ENCODE assay signal across 31 cellular contexts in the genomic region with DNA sequence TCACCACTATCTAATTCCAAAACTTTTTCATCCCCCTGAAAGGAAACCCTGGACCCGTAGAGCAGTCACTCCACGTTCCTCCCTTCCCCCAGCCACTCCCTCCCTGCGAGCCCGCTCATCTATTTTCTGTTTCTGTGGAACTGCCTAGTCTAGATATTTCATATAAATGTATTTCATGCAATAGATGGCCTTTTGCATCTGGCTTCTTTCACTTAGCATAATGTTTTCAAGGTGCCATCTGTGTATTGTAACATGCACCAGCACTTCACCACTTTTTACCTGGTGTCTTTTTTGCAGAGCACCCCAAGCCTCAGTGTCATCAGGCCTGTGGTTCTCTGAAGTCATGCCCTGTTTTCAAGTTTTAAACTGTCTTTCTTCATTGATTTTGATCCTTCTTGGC. TPM values are rescaled to one million over a fixed set of nuclear protein-coding genes. Genes with fewer than 3 reads are reported as not detected.
DNase-seq lines count a peak whose midpoint lies in the region; ATAC-seq and TF ChIP-seq lines count a peak whose summit lies in the region.
"Had no signal": no experiment of that assay in that cellular context is flagged by ENCODE, and none has a peak within 500 bp of the region (broad histone marks: within the 10 kb centered on the region; RNA-seq: fewer than 3 reads in every experiment).

No MANE protein-coding gene starts in this region.

- no peak overlapping the region for H3K4me2 ChIP-seq in OCI-LY7 (ENCODE audit: low read length)
- H3K4me2 ChIP-seq: BLaER1 treated with 17β-estradiol and CSF1 and Interleukin-3, amounts not matched to agents 10 nM and 100 nM had no signal

- no peaks in the 10 kb centered on the region for H3K79me2 ChIP-seq in OCI-LY7 (ENCODE audit: insufficient read depth, low read depth, low read length)

- TF ChIP-seq EP300 in upper lobe of left lung (IDR thresholded peaks at IDR 0.05), result no peak

- POLR2A ChIA-PET in OCI-LY7 (lab: Charles Lee), result no interaction called here
- POLR2A ChIA-PET in GM10248 (lab: Yijun Ruan, JAX), result no interaction called here

- H3K4me3 ChIP-seq in WERI-Rb-1 (ENCODE audit: low read depth, low read length), result no peak overlapping the region
- peak overlapping the region; percentile 6; the same call in 1 of the 2 replicates for H3K4me3 ChIP-seq in iPS DF 6.9 (ENCODE audit: low read length)
- H3K4me3 ChIP-seq in upper lobe of left lung, result no peak overlapping the region
- H3K4me3 ChIP-seq in OCI-LY7 (ENCODE audit: low read depth, low read length, poor library complexity, severe bottlenecking), result no peak overlapping the region
- H3K4me3 ChIP-seq: BLaER1 treated with 17β-estradiol and CSF1 and Interleukin-3, amounts not matched to agents 10 nM and 100 nM; coronary artery; SK-N-MC; spleen; tibial artery had no signal

- H4K20me1 ChIP-seq in OCI-LY7 (ENCODE audit: insufficient read depth, low read length), result no peaks in the 10 kb centered on the region
- H4K20me1 ChIP-seq: BLaER1 treated with 17β-estradiol and CSF1 and Interleukin-3, amounts not matched to agents 10 nM and 100 nM had no signal

- peaks cover 61% of the 10 kb centered on the region for H3K4me1 Mint-ChIP-seq in mesothelial cell of epicardium
- H3K4me1 Mint-ChIP-seq: activated naive CD8-positive, alpha-beta T cell treated with anti-CD3 and anti-CD28 coated beads, Interleukin-2, amount 10 ng/mL, durations not matched to agents 7 days and 5 days; immature natural killer cell; memory B cell had no signal

- H3K27ac Mint-ChIP-seq in mesothelial cell of epicardium, result peak overlapping the region; percentile 91
- H3K27ac Mint-ChIP-seq: activated naive CD8-positive, alpha-beta T cell treated with anti-CD3 and anti-CD28 coated beads, Interleukin-2, amount 10 ng/mL, durations not matched to agents 7 days and 5 days; immature natural killer cell; memory B cell; stimulated activated naive CD8-positive, alpha-beta T cell treated with anti-CD3 and anti-CD28 coated beads, Interleukin-15, Interleukin-2, amounts not matched to agents 100 ng/mL and 50 ng/mL, for 24 hours; T-helper 1 cell treated with Interleukin-12 subunit alpha and Interleukin-12 subunit beta and Interleukin-4 antibody, amounts not matched to agents 30 μg/mL and 1 μg/mL, for 36 hours had no signal

- no peaks in the 10 kb centered on the region for H3K36me3 Mint-ChIP-seq in mesothelial cell of epicardium
- H3K36me3 Mint-ChIP-seq: activated naive CD8-positive, alpha-beta T cell treated with anti-CD3 and anti-CD28 coated beads, Interleukin-2, amount 10 ng/mL, durations not matched to agents 7 days and 5 days; immature natural killer cell had no signal

- H3K36me3 ChIP-seq in WERI-Rb-1 (no peaks in the 10 kb centered on the region), iPS DF 6.9 (ENCODE audit: control insufficient read depth, insufficient read depth, low read length) (no peaks in the 10 kb centered on the region), upper lobe of left lung (no peaks in the 10 kb centered on the region), OCI-LY7 (ENCODE audit: insufficient read depth, low read length) (no peaks in the 10 kb centered on the region)
- H3K36me3 ChIP-seq: BLaER1 treated with 17β-estradiol and CSF1 and Interleukin-3, amounts not matched to agents 10 nM and 100 nM; neutrophil; spleen; tibial artery had no signal

- H3K27ac ChIP-seq in WERI-Rb-1, result peak overlapping the region; percentile 46; the same call in 1 of the 2 replicates
- no peak overlapping the region for H3K27ac ChIP-seq in iPS DF 6.9 (ENCODE audit: low read length)
- H3K27ac ChIP-seq in upper lobe of left lung, result peak overlapping the region; percentile 58 to 79 (median 73)
- no peak overlapping the region for H3K27ac ChIP-seq in OCI-LY7 (ENCODE audit: low read depth, low read length, poor library complexity, severe bottlenecking)
- H3K27ac ChIP-seq: BLaER1 treated with 17β-estradiol and CSF1 and Interleukin-3, amounts not matched to agents 10 nM and 100 nM; neutrophil; SK-N-MC; spleen had no signal

- H2AFZ ChIP-seq in OCI-LY7 (ENCODE audit: low read length), result no peak overlapping the region

- no peaks in the 10 kb centered on the region for H3K9me2 ChIP-seq in OCI-LY7 (ENCODE audit: insufficient read depth, low read length)

- intact Hi-C loops in OCI-LY7 (cut with micrococcal nuclease; ENCODE audit: unreplicated experiment), result no loop called here

- DNase-seq in WERI-Rb-1 (no peak), iPS DF 6.9 (ENCODE audit: low read depth, low spot score) (no peak), mesothelial cell of epicardium (ENCODE audit: low spot score in 2 of 2, unreplicated experiment in 2 of 2) (no peak), upper lobe of left lung (no peak), OCI-LY7 (ENCODE audit: low spot score) (no peak), NCI-H1092 (lab: John Stamatoyannopoulos, UW) (no peak), GM10248 (ENCODE audit: extremely low spot score) (no peak)
- DNase-seq: activated CD4-positive, alpha-beta T cell treated with anti-CD3 and anti-CD28 coated beads, Interleukin-2, amount 50 U/mL, for 48 hours; activated gamma-delta T cell treated with Interleukin-2 at 50 U/mL for 16 hours; activated naive CD8-positive, alpha-beta T cell treated with anti-CD3 and anti-CD28 coated beads, Interleukin-2, amount 10 ng/mL, durations not matched to agents 7 days and 5 days; activated T-cell treated with anti-CD3 and anti-CD28 coated beads, Interleukin-2, amount 50 U/mL, for 48 hours; aorta; effector memory CD4-positive, alpha-beta T cell; immature natural killer cell; left colon; NCI-H1048; NCI-H1694 treated with DMSO at 0.1 percent for 48 hours; NCI-H510A; OCI-M1; posterior cingulate gyrus; right cardiac atrium; spleen; stimulated activated CD4-positive, alpha-beta T cell treated with anti-CD3 and anti-CD28 coated beads, Interleukin-2, amount 100 ng/mL, for 24 hours; tibial artery had no signal

- H3K9me3 Mint-ChIP-seq in mesothelial cell of epicardium, result no peaks in the 10 kb centered on the region
- H3K9me3 Mint-ChIP-seq: memory B cell; stimulated activated naive CD8-positive, alpha-beta T cell treated with anti-CD3 and anti-CD28 coated beads, Interleukin-15, Interleukin-2, amounts not matched to agents 100 ng/mL and 50 ng/mL, for 24 hours; T-helper 1 cell treated with Interleukin-12 subunit alpha and Interleukin-12 subunit beta and Interleukin-4 antibody, amounts not matched to agents 30 μg/mL and 1 μg/mL, for 36 hours had no signal

- H3K4me3 Mint-ChIP-seq in mesothelial cell of epicardium, result no peak overlapping the region
- H3K4me3 Mint-ChIP-seq: activated naive CD8-positive, alpha-beta T cell treated with anti-CD3 and anti-CD28 coated beads, Interleukin-2, amount 10 ng/mL, durations not matched to agents 7 days and 5 days; immature natural killer cell; memory B cell; stimulated activated naive CD8-positive, alpha-beta T cell treated with anti-CD3 and anti-CD28 coated beads, Interleukin-15, Interleukin-2, amounts not matched to agents 100 ng/mL and 50 ng/mL, for 24 hours; T-helper 1 cell treated with Interleukin-12 subunit alpha and Interleukin-12 subunit beta and Interleukin-4 antibody, amounts not matched to agents 30 μg/mL and 1 μg/mL, for 36 hours had no signal

- TF ChIP-seq CTCF in WERI-Rb-1 (IDR thresholded peaks at IDR 0.05; ENCODE audit: low read depth, low read length) (no peak), mesothelial cell of epicardium (IDR thresholded peaks at IDR 0.05; ENCODE audit: unreplicated experiment) (no peak), upper lobe of left lung (IDR thresholded peaks at IDR 0.05) (no peak), OCI-LY7 (conservative IDR thresholded peaks at IDR 0.05; ENCODE audit: low read length) (no peak), GM10248 (IDR thresholded peaks at IDR 0.05; ENCODE audit: control extremely low read depth, extremely low read depth, low read depth, missing control alignments) (no peak)

- no peaks in the 10 kb centered on the region for H3K27me3 Mint-ChIP-seq in mesothelial cell of epicardium (ENCODE audit: low read depth)

- no TSS peak for BruUV-seq in OCI-LY7 (replicated peaks; lab: Mats Ljungman, UMichigan)

- no peaks in the 10 kb centered on the region for H3K27me3 ChIP-seq in WERI-Rb-1 (ENCODE audit: insufficient read depth, low read depth, severe bottlenecking)
- no peaks in the 10 kb centered on the region for H3K27me3 ChIP-seq in iPS DF 6.9 (ENCODE audit: control insufficient read depth, insufficient read depth, low read length)
- H3K27me3 ChIP-seq in upper lobe of left lung, result no peaks in the 10 kb centered on the region
- H3K27me3 ChIP-seq: BLaER1 treated with 17β-estradiol and CSF1 and Interleukin-3, amounts not matched to agents 10 nM and 100 nM; tibial artery had no signal

- ATAC-seq in upper lobe of left lung (ENCODE audit: low FRiP score in 2 of 2), result no peak
- ATAC-seq: left colon had no signal

- WGBS in iPS DF 6.9 (ENCODE audit: insufficient coverage, insufficient read length), result no CpG with 5 or more reads among the region's 4 CpGs
- WGBS in upper lobe of left lung, 2 donors, result 69% methylated on average over 4 of the region's 4 CpGs

- CTCF ChIA-PET in OCI-LY7 (lab: Charles Lee; ENCODE audit: unreplicated experiment), result no interaction called here
- CTCF ChIA-PET in GM10248 (lab: Yijun Ruan, JAX), result interaction anchor here (1.0 to 1.7 kb wide), 2 partner anchors 46 to 141 kb away, joined by 3 to 4 read pairs; no protein-coding TSS in a partner anchor

- H3K9me3 ChIP-seq in WERI-Rb-1 (ENCODE audit: severe bottlenecking) (no peaks in the 10 kb centered on the region), iPS DF 6.9 (ENCODE audit: control insufficient read depth, insufficient read depth, low read length) (no peaks in the 10 kb centered on the region), upper lobe of left lung (no peaks in the 10 kb centered on the region), OCI-LY7 (ENCODE audit: low read length) (no peaks in the 10 kb centered on the region)
- H3K9me3 ChIP-seq: neutrophil, tibial artery had no signal

- no peak for TF ChIP-seq POLR2A in upper lobe of left lung (IDR thresholded peaks at IDR 0.05)

- H3K4me1 ChIP-seq in iPS DF 6.9 (ENCODE audit: control insufficient read depth, insufficient read depth, low read length) (peaks cover 15% of the 10 kb centered on the region), upper lobe of left lung (peaks cover 0 to 49% (median 34%) of the 10 kb centered on the region in 4 donors), OCI-LY7 (ENCODE audit: insufficient read depth, low read length, poor library complexity, severe bottlenecking) (no peaks in the 10 kb centered on the region)
- H3K4me1 ChIP-seq: BLaER1 treated with 17β-estradiol and CSF1 and Interleukin-3, amounts not matched to agents 10 nM and 100 nM; spleen had no signal

RNA-seq across cellular contexts. Expression of a gene that starts 10.7 kb away (rescaled TPM):
- total RNA-seq in mesothelial cell of epicardium, result 34.1 to 36.4 TPM (median 35.7 TPM) in 3 replicates
- 10 to 100 TPM; 40.1 to 81.8 (median 63.0) TPM for total RNA-seq in upper lobe of left lung
- not detected in 2 replicates for total RNA-seq in OCI-LY7 (2014; rRNA removed; shearing (Covaris generic))
- 0.04 TPM in 1 of 2 replicates, not detected in the other for total RNA-seq in OCI-LY7 (2022)
- total RNA-seq: activated naive CD8-positive, alpha-beta T cell treated with anti-CD3 and anti-CD28 coated beads, Interleukin-2, amount 10 ng/mL, durations not matched to agents 7 days and 5 days had no signal

Comparison
In these comparisons a context has a peak if more than half of its experiments do, and no peak if none do; other contexts are left out.
1. H3K27ac ChIP-seq: peak in WERI-Rb-1 (single experiment) and upper lobe of left lung (4 of 4); none in iPS DF 6.9 (single experiment) and OCI-LY7 (single experiment).
2. RNA of a gene that starts 10.7 kb away (total RNA-seq): 40.1 to 81.8 TPM in upper lobe of left lung and 34.1 to 36.4 TPM in mesothelial cell of epicardium; 0.04 TPM in OCI-LY7; every median in the first group is over 10 times any median in the second.